16 cellular contexts compared by ENCODE assay signal in the genomic region with DNA sequence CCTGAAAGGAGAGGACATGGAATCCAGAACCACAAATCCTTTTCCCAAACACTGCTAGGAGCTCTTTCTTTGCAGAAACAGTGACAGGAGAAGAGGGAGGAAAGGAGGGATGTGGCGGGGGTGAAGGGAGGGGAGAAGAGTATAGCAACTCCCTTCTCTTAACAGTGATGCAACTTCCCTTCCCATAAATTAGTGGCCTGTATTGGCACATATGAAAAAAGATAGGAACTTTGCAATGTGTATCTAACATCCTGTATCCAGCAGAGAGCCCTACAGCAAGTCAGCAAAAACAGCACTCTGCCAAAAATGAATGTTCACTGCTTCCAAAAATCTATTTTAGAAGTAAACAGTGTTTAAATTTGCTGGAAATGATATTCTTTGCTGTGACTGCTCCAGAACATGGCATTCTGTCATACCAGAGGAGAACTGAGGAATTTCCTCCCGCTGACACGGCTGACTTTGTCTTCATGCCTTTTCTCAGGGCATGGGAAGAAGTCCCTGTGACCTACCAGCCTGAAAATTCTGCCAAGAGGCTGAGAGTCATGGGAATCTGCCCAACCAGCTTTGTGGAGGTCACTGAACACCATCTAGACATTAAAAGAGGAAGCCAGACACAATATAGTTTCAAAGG.
A peak's percentile ranks its signal among the peaks of the same experiment; 100 is the strongest.
DNase-seq lines count a peak whose midpoint lies in the region; TF ChIP-seq lines count a peak whose summit lies in the region.
"Had no signal": no experiment of that assay in that cellular context is flagged by ENCODE, and none has a peak within 500 bp of the region (broad histone marks: within the 10 kb centered on the region; RNA-seq: fewer than 3 reads in every experiment).

No MANE protein-coding gene starts in this region.

- peak overlapping the region; percentile 89 for H3K27ac Mint-ChIP-seq in neural crest cell (ENCODE audit: unreplicated experiment)
- H3K27ac Mint-ChIP-seq: activated T-helper 2 cell treated with anti-CD3 and anti-CD28 coated beads, Interferon-gamma antibody, Interleukin-2, Interleukin-4, amounts not matched to agents 10 μg/mL and 5 μg/mL and 100 μg/mL, durations not matched to agents 14 hours and 24 hours and 36 hours; immature natural killer cell had no signal

- in situ Hi-C loops in ACHN (cut with HindIII; ENCODE audit: low pct_ligation_motif_present, low pct_unique_long_range_greater_than_20kb, low sequenced_read_pairs): no loop called here

- TF ChIP-seq CTCF in fibroblast of pulmonary artery (IDR thresholded peaks at IDR 0.05; ENCODE audit: low read length, missing control alignments) (no peak), neural crest cell (conservative IDR thresholded peaks at IDR 0.05) (no peak), GM10248 (IDR thresholded peaks at IDR 0.05; ENCODE audit: control extremely low read depth, extremely low read depth, low read depth, missing control alignments) (no peak)

- peaks cover 3% of the 10 kb centered on the region for H3K27me3 Mint-ChIP-seq in neural crest cell (ENCODE audit: low read depth)

- no peaks in the 10 kb centered on the region for H3K4me1 Mint-ChIP-seq in neural crest cell
- H3K4me1 Mint-ChIP-seq: immature natural killer cell had no signal

- H3K4me3 ChIP-seq in fibroblast of pulmonary artery (replicated peaks; ENCODE audit: low read depth, low read length): no peak overlapping the region
- H3K4me3 ChIP-seq: pancreas, SJSA1 had no signal

- CTCF ChIA-PET in GM10248 (lab: Yijun Ruan, JAX): no interaction called here

- POLR2A ChIA-PET in GM10248 (lab: Yijun Ruan, JAX): no interaction called here

- peaks cover 3% of the 10 kb centered on the region for H3K9me3 Mint-ChIP-seq in neural crest cell
- H3K9me3 Mint-ChIP-seq: activated T-helper 2 cell treated with anti-CD3 and anti-CD28 coated beads, Interferon-gamma antibody, Interleukin-2, Interleukin-4, amounts not matched to agents 10 μg/mL and 5 μg/mL and 100 μg/mL, durations not matched to agents 14 hours and 24 hours and 36 hours had no signal

- H3K36me3 Mint-ChIP-seq in neural crest cell (ENCODE audit: low read depth): no peaks in the 10 kb centered on the region
- H3K36me3 Mint-ChIP-seq: immature natural killer cell had no signal

- DNase-seq in CD1c-positive myeloid dendritic cell (ENCODE audit: extremely low spot score): peak; percentile 5
- peak; percentile 38 to 46 for DNase-seq in NOMO-1 (lab: John Stamatoyannopoulos, UW; ENCODE audit: unreplicated experiment in 2 of 2)
- DNase-seq in fibroblast of pulmonary artery (ENCODE audit: low read depth): peak; percentile 28
- DNase-seq in neural crest cell (ENCODE audit: low read depth, low spot score): no peak
- no peak for DNase-seq in NCI-H1417 (lab: John Stamatoyannopoulos, UW)
- DNase-seq in NCI-H1105 treated with DMSO at 0.1 percent for 48 hours (lab: John Stamatoyannopoulos, UW): no peak
- no peak for DNase-seq in GM10248 (ENCODE audit: extremely low spot score)
- DNase-seq in ACHN: no peak
- DNase-seq: amniotic stem cell; foreskin melanocyte; immature natural killer cell; NCI-H2171 treated with DMSO at 0.1 percent for 48 hours; pancreas; stimulated activated naive CD4-positive, alpha-beta T cell had no signal

- no peak overlapping the region for H3K4me3 Mint-ChIP-seq in neural crest cell
- H3K4me3 Mint-ChIP-seq: immature natural killer cell had no signal

Comparison
In these comparisons a context has a peak if more than half of its experiments do, and no peak if none do; other contexts are left out.
1. DNase-seq: peak in CD1c-positive myeloid dendritic cell (single experiment), NOMO-1 (2 of 2) and fibroblast of pulmonary artery (single experiment); none in neural crest cell (single experiment), NCI-H1417 (0 of 3), NCI-H1105 treated with DMSO at 0.1 percent for 48 hours (single experiment), GM10248 (single experiment) and ACHN (single experiment).